In the genomic region with DNA sequence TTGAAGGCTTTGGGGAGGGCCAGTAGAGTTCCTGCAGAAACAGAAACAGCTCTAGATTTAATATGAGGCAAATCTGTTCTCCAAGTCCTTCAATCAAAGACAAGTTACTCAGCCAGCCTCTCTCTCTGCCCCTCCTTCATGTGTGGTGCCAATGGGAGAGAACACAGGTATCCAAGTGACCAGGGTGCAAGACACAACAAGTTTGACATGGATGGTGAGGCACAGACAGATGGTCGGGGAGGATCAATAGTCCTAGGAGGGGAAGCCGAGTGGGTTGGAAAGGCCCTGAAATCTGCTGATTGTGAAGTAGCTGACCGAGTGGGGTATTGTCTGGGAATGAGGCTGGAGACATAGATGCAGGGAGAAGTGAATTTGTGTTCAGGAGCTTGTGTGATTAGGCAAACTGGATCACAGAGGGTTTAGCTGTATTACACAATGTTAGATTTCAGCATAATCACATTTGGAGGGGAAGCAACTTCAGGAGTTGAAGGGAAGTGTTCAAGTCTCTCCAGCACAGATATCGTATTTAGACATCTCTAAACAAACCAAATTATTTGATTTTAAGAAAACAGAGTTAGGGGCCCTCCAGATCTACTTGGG, we compare ENCODE assay signal across 3 cellular contexts.
TF ChIP-seq lines count a peak whose summit lies in the region.

No MANE protein-coding gene starts in this region.

TF ChIP-seq in liver, 16 proteins besides CTCF, POLR2A, EP300 and RAD21:
- TF ChIP-seq GABPA (IDR thresholded peaks at IDR 0.05 in 1 of 2, conservative IDR thresholded peaks at IDR 0.05 in 1 of 2) (no peak), YY1 (IDR thresholded peaks at IDR 0.05) (no peak), JUND (IDR thresholded peaks at IDR 0.05) (no peak), FOXA2 (IDR thresholded peaks at IDR 0.05) (no peak), NR2F2 (IDR thresholded peaks at IDR 0.05) (no peak)
- TF ChIP-seq, protein P1, sequence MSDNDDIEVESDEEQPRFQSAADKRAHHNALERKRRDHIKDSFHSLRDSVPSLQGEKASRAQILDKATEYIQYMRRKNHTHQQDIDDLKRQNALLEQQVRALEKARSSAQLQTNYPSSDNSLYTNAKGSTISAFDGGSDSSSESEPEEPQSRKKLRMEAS (IDR thresholded peaks at IDR 0.05), result no peak
TF ChIP-seq in liver: peak in this region for 0.

TF ChIP-seq in HepG2, 621 proteins besides CTCF, POLR2A, EP300 and RAD21:
- TF ChIP-seq MEIS1 (CRISPR knock-in tag; IDR thresholded peaks at IDR 0.05; ENCODE audit: borderline replicate concordance) (no peak), ZFP82 (CRISPR knock-in tag; IDR thresholded peaks at IDR 0.05; ENCODE audit: borderline replicate concordance) (no peak), KLF13 (CRISPR knock-in tag; IDR thresholded peaks at IDR 0.05) (no peak), ZNF496 (CRISPR knock-in tag; IDR thresholded peaks at IDR 0.05; ENCODE audit: insufficient replicate concordance) (no peak), FOSL1 (CRISPR knock-in tag; IDR thresholded peaks at IDR 0.05; ENCODE audit: borderline replicate concordance) (no peak), ZNF562 (CRISPR knock-in tag; IDR thresholded peaks at IDR 0.05; ENCODE audit: borderline replicate concordance) (no peak)
- TF ChIP-seq, protein P2, sequence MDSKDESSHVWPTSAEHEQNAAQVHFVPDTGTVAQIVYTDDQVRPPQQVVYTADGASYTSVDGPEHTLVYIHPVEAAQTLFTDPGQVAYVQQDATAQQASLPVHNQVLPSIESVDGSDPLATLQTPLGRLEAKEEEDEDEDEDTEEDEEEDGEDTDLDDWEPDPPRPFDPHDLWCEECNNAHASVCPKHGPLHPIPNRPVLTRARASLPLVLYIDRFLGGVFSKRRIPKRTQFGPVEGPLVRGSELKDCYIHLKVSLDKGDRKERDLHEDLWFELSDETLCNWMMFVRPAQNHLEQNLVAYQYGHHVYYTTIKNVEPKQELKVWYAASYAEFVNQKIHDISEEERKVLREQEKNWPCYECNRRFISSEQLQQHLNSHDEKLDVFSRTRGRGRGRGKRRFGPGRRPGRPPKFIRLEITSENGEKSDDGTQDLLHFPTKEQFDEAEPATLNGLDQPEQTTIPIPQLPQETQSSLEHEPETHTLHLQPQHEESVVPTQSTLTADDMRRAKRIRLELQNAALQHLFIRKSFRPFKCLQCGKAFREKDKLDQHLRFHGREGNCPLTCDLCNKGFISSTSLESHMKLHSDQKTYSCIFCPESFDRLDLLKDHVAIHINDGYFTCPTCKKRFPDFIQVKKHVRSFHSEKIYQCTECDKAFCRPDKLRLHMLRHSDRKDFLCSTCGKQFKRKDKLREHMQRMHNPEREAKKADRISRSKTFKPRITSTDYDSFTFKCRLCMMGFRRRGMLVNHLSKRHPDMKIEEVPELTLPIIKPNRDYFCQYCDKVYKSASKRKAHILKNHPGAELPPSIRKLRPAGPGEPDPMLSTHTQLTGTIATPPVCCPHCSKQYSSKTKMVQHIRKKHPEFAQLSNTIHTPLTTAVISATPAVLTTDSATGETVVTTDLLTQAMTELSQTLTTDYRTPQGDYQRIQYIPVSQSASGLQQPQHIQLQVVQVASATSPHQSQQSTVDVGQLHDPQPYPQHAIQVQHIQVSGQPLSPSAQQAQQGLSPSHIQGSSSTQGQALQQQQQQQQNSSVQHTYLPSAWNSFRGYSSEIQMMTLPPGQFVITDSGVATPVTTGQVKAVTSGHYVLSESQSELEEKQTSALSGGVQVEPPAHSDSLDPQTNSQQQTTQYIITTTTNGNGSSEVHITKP (CRISPR knock-in tag; IDR thresholded peaks at IDR 0.05; ENCODE audit: low read depth), result no peak

TF ChIP-seq in SK-N-SH, 30 proteins besides CTCF, POLR2A, EP300 and RAD21:
- TF ChIP-seq CHD2 (IDR thresholded peaks at IDR 0.05; ENCODE audit: low read length, partially characterized antibody), result no peak
- TF ChIP-seq FOXM1 (IDR thresholded peaks at IDR 0.05; ENCODE audit: low read depth), result no peak
- TF ChIP-seq ELF1 (IDR thresholded peaks at IDR 0.05), result no peak
- no peak for TF ChIP-seq JUND (IDR thresholded peaks at IDR 0.05)
- no peak for TF ChIP-seq MEF2A (IDR thresholded peaks at IDR 0.05; ENCODE audit: borderline replicate concordance, low read depth)
- TF ChIP-seq RCOR1 (IDR thresholded peaks at IDR 0.05; ENCODE audit: low read length), result no peak
- no peak for TF ChIP-seq MXI1 (IDR thresholded peaks at IDR 0.05; ENCODE audit: low read depth, low read length)
- TF ChIP-seq, protein P3, sequence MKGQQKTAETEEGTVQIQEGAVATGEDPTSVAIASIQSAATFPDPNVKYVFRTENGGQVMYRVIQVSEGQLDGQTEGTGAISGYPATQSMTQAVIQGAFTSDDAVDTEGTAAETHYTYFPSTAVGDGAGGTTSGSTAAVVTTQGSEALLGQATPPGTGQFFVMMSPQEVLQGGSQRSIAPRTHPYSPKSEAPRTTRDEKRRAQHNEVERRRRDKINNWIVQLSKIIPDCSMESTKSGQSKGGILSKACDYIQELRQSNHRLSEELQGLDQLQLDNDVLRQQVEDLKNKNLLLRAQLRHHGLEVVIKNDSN (IDR thresholded peaks at IDR 0.05; ENCODE audit: borderline replicate concordance, low read depth), result no peak
